In the genomic region with DNA sequence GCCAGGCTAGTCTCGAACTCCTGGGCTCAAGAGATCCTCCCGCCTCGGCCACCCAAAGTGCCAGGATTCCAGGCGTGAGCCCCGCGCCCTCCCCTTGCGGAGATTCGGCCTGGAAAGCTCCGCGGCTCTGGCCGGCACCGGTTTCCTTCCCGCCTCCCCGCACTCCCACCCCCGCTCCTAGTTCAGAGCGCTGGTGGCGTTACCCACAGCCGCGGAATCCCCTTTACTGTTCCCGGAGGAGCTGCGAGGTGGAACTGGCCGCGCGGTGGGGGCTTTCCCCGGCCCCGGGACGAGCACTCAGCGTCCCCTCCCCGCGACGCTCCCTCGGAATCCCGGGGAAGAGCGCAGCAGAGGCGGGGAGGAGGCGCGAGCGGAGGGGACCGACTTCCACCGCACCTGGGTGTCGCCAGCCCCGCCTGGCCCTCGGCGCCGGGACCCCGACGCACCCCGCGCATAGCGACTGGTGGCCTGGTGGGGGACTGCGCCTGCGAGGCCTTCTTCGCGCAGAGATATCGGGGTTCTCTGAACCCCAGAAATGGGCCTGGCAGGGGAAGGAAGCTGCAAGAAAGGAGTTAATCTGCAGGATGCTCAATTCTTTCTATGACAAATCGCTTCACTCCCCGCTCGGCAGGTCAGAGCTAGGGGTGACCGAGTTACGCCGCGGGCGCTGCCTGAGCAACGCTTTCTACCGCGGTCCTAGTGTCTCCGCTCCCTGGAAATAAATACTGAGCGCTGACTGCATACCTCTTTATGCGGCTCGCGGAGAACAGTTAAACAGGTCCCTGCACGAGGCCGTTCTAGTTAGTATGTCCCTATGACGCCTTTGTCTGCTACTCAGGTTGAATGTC, we compare ENCODE assay signal across 8 cellular contexts. TPM values are rescaled to one million over a fixed set of nuclear protein-coding genes. Genes with fewer than 3 reads are reported as not detected.
DNase-seq lines count a peak whose midpoint lies in the region; ATAC-seq and TF ChIP-seq lines count a peak whose summit lies in the region.

No MANE protein-coding gene starts in this region.

- no peaks in the 10 kb centered on the region for H3K36me3 ChIP-seq in cardiac muscle cell

- CTCF ChIA-PET in activated CD4-positive, alpha-beta T cell treated with anti-CD3 and anti-CD28 coated beads for 36 hours (lab: Charles Lee) = interaction anchor here (0.7 to 1.7 kb wide), 9 partner anchors 11 to 414 kb away, joined by 3 to 12 read pairs (median 3); no protein-coding TSS in a partner anchor
- CTCF ChIA-PET in activated naive CD4-positive, alpha-beta T cell treated with anti-CD3 and anti-CD28 coated beads, Interleukin-2, amount 10 ng/mL, durations not matched to agents 7 days and 5 days (lab: Charles Lee) = interaction anchor here (0.6 to 1.0 kb wide), 3 partner anchors 54 to 374 kb away, joined by 4 to 5 read pairs (median 5); no protein-coding TSS in a partner anchor

- POLR2A ChIA-PET in activated CD4-positive, alpha-beta T cell treated with anti-CD3 and anti-CD28 coated beads for 36 hours (lab: Charles Lee) = no interaction called here

- no peak overlapping the region for H3K27ac ChIP-seq in cardiac muscle cell

- H3K9me3 ChIP-seq in cardiac muscle cell (ENCODE audit: low read depth) = no peaks in the 10 kb centered on the region

- intact Hi-C loops in activated CD4-positive, alpha-beta T cell treated with anti-CD3 and anti-CD28 coated beads for 36 hours (cut with DNase I, micrococcal nuclease) = loop anchor here in 1 of 2 experiments (5.0 kb wide), 1 partner anchor 111 kb away; a partner anchor contains a TSS
- intact Hi-C loops in posterior vena cava (cut with DNase I) = no loop called here

- peak; percentile 75 for ATAC-seq in activated CD4-positive, alpha-beta T cell treated with anti-CD3 and anti-CD28 coated beads for 36 hours
- ATAC-seq in GM18873 (IDR thresholded peaks at IDR 0.05; ENCODE audit: low FRiP score, unreplicated experiment) = no peak

- no peaks in the 10 kb centered on the region for H3K36me3 Mint-ChIP-seq in activated CD4-positive, alpha-beta T cell treated with anti-CD3 and anti-CD28 coated beads for 36 hours (ENCODE audit: low read depth)
- H3K36me3 Mint-ChIP-seq in activated naive CD4-positive, alpha-beta T cell treated with anti-CD3 and anti-CD28 coated beads, Interleukin-2, amount 10 ng/mL, durations not matched to agents 7 days and 5 days = no peaks in the 10 kb centered on the region

- peaks cover 20% of the 10 kb centered on the region for H3K27me3 ChIP-seq in cardiac muscle cell

- no peaks in the 10 kb centered on the region for H3K9me3 Mint-ChIP-seq in activated CD4-positive, alpha-beta T cell treated with anti-CD3 and anti-CD28 coated beads for 36 hours (ENCODE audit: low read depth)
- no peaks in the 10 kb centered on the region for H3K9me3 Mint-ChIP-seq in activated naive CD4-positive, alpha-beta T cell treated with anti-CD3 and anti-CD28 coated beads, Interleukin-2, amount 10 ng/mL, durations not matched to agents 7 days and 5 days

- peaks cover 33% of the 10 kb centered on the region for H3K27me3 Mint-ChIP-seq in activated CD4-positive, alpha-beta T cell treated with anti-CD3 and anti-CD28 coated beads for 36 hours
- H3K27me3 Mint-ChIP-seq in activated naive CD4-positive, alpha-beta T cell treated with anti-CD3 and anti-CD28 coated beads, Interleukin-2, amount 10 ng/mL, durations not matched to agents 7 days and 5 days = peaks cover 73% of the 10 kb centered on the region

- peak; percentile 6 for TF ChIP-seq CTCF in cardiac muscle cell (IDR thresholded peaks at IDR 0.05; ENCODE audit: low read depth, low read length)

- peak; percentile 54 for DNase-seq in activated CD4-positive, alpha-beta T cell treated with anti-CD3 and anti-CD28 coated beads for 36 hours
- no peak for DNase-seq in activated CD4-positive, alpha-beta T cell treated with anti-CD3 and anti-CD28 coated beads for 1 hour
- DNase-seq in HPDE6-E6E7 (ENCODE audit: extremely low spot score) = peak; percentile 21
- DNase-seq in activated naive CD4-positive, alpha-beta T cell treated with anti-CD3 and anti-CD28 coated beads, Interleukin-2, amount 10 ng/mL, durations not matched to agents 7 days and 5 days = peak; percentile 37
- DNase-seq in cardiac muscle cell (ENCODE audit: low read depth in 1 of 2, low spot score in 1 of 2) = peak; percentile 44 to 47
- DNase-seq in posterior vena cava (ENCODE audit: low spot score) = peak; percentile 81
- DNase-seq in T1000 (lab: John Stamatoyannopoulos, UW) = no peak

- H3K4me3 ChIP-seq in cardiac muscle cell = peak overlapping the region; percentile 39

- H3K4me1 Mint-ChIP-seq in activated CD4-positive, alpha-beta T cell treated with anti-CD3 and anti-CD28 coated beads for 36 hours = peaks cover 9% of the 10 kb centered on the region
- H3K4me1 Mint-ChIP-seq in activated naive CD4-positive, alpha-beta T cell treated with anti-CD3 and anti-CD28 coated beads, Interleukin-2, amount 10 ng/mL, durations not matched to agents 7 days and 5 days = peaks cover 7% of the 10 kb centered on the region

- H3K4me1 ChIP-seq in cardiac muscle cell (ENCODE audit: low read depth) = no peaks in the 10 kb centered on the region

- H3K27ac Mint-ChIP-seq in activated CD4-positive, alpha-beta T cell treated with anti-CD3 and anti-CD28 coated beads for 36 hours = no peak overlapping the region
- H3K27ac Mint-ChIP-seq in activated naive CD4-positive, alpha-beta T cell treated with anti-CD3 and anti-CD28 coated beads, Interleukin-2, amount 10 ng/mL, durations not matched to agents 7 days and 5 days = no peak overlapping the region

- peak overlapping the region; percentile 53 for H3K4me3 Mint-ChIP-seq in activated CD4-positive, alpha-beta T cell treated with anti-CD3 and anti-CD28 coated beads for 36 hours
- H3K4me3 Mint-ChIP-seq in activated naive CD4-positive, alpha-beta T cell treated with anti-CD3 and anti-CD28 coated beads, Interleukin-2, amount 10 ng/mL, durations not matched to agents 7 days and 5 days = peak overlapping the region; percentile 55

RNA-seq across cellular contexts. Expression of a gene that starts 14.6 kb away (rescaled TPM):
- total RNA-seq in activated CD4-positive, alpha-beta T cell treated with anti-CD3 and anti-CD28 coated beads for 36 hours = 1 to 10 TPM; 4.2 to 5.0 TPM
- total RNA-seq in cardiac muscle cell = 162 and 273 TPM in 2 replicates
- 456 and 790 TPM in 2 replicates for polyA plus RNA-seq in cardiac muscle cell
- 10 to 100 TPM; 61.2 to 70.4 TPM for total RNA-seq in posterior vena cava

Comparison
In these comparisons a context has a peak if more than half of its experiments do, and no peak if none do; other contexts are left out.
1. DNase-seq: peak in activated CD4-positive, alpha-beta T cell treated with anti-CD3 and anti-CD28 coated beads for 36 hours (single experiment), HPDE6-E6E7 (single experiment), activated naive CD4-positive, alpha-beta T cell treated with anti-CD3 and anti-CD28 coated beads, Interleukin-2, amount 10 ng/mL, durations not matched to agents 7 days and 5 days (single experiment), cardiac muscle cell (2 of 2) and posterior vena cava (single experiment); none in activated CD4-positive, alpha-beta T cell treated with anti-CD3 and anti-CD28 coated beads for 1 hour (single experiment) and T1000 (single experiment).
2. RNA of a gene that starts 14.6 kb away (total RNA-seq): 162 to 273 TPM in cardiac muscle cell and 61.2 to 70.4 TPM in posterior vena cava; 4.2 to 5.0 TPM in activated CD4-positive, alpha-beta T cell treated with anti-CD3 and anti-CD28 coated beads for 36 hours; every median in the first group is over 10 times any median in the second.